In genomic region chr13:42574011-42574410, GRCh38 we compare ENCODE assay signal across 9 cellular contexts. TPM values are rescaled to one million over a fixed set of nuclear protein-coding genes. Genes with fewer than 3 reads are reported as not detected.
DNase-seq lines count a peak whose midpoint lies in the region; ATAC-seq and TF ChIP-seq lines count a peak whose summit lies in the region.
"Had no signal": no experiment of that assay in that cellular context is flagged by ENCODE, and none has a peak within 500 bp of the region (broad histone marks: within the 10 kb centered on the region; RNA-seq: fewer than 3 reads in every experiment).

Gene TNFSF11, plus strand, starts transcription at chr13:42574152. Its CDS starts 152 bp downstream, at chr13:42574304.

- H3K4me1 ChIP-seq in right lobe of liver (peaks cover 0 to 5% (median 2%) of the 10 kb centered on the region in 4 donors), thoracic aorta (ENCODE audit: control insufficient read depth in 1 of 2, low read depth in 2 of 2) (peaks cover 0 to 12% of the 10 kb centered on the region in 2 donors)

- no peaks in the 10 kb centered on the region for H3K36me3 Mint-ChIP-seq in activated naive CD8-positive, alpha-beta T cell

- H3K4me3 Mint-ChIP-seq in activated naive CD8-positive, alpha-beta T cell = peak within 1 kb of the TSS; percentile 84

- H3K27me3 ChIP-seq in right lobe of liver (no peaks in the 10 kb centered on the region), thoracic aorta (replicated peaks; ENCODE audit: insufficient read depth) (no peaks in the 10 kb centered on the region)

- peaks cover 31% of the 10 kb centered on the region for H3K4me1 Mint-ChIP-seq in activated naive CD8-positive, alpha-beta T cell (ENCODE audit: low read depth)

- no peak for TF ChIP-seq POLR2A in right lobe of liver (IDR thresholded peaks at IDR 0.05)

- TF ChIP-seq CTCF in right lobe of liver (IDR thresholded peaks at IDR 0.05) (no peak), thoracic aorta (IDR thresholded peaks at IDR 0.05) (no peak)

- H3K4me3 ChIP-seq in right lobe of liver (peak within 1 kb of the TSS; percentile 57 to 63 (median 63)), thoracic aorta (peak within 1 kb of the TSS; percentile 55)

- H3K27me3 Mint-ChIP-seq in activated naive CD8-positive, alpha-beta T cell = peaks cover 2% of the 10 kb centered on the region

- DNase-seq in NCI-H748 (lab: John Stamatoyannopoulos, UW; ENCODE audit: unreplicated experiment) = peak; percentile 32
- DNase-seq in NCI-H748 treated with DMSO at 0.1 percent for 48 hours (lab: John Stamatoyannopoulos, UW) = no peak
- DNase-seq in right lobe of liver = peak in 1 of 3 donors; percentile 34
- DNase-seq in thoracic aorta (ENCODE audit: low spot score) = no peak
- DNase-seq in DMS114 treated with DMSO at 0.1 percent for 48 hours (lab: John Stamatoyannopoulos, UW; ENCODE audit: unreplicated experiment) = no peak
- no peak for DNase-seq in NCI-H2171 treated with DMSO at 0.1 percent for 48 hours (lab: John Stamatoyannopoulos, UW)

- ATAC-seq in HG03159 (IDR thresholded peaks at IDR 0.05; ENCODE audit: unreplicated experiment) = peak; percentile 35
- ATAC-seq in right lobe of liver = peak; percentile 63 to 82 (median 80)
- no peak for ATAC-seq in thoracic aorta (ENCODE audit: insufficient number of reproducible peaks, low FRiP score, low read depth)

- H3K36me3 ChIP-seq in right lobe of liver (no peaks in the 10 kb centered on the region), thoracic aorta (no peaks in the 10 kb centered on the region)

- peak within 1 kb of the TSS; percentile 65 for H3K27ac Mint-ChIP-seq in activated naive CD8-positive, alpha-beta T cell

- H3K27ac ChIP-seq in right lobe of liver (peak within 1 kb of the TSS in 1 of 3 donors; percentile 17), thoracic aorta (no peak within 1 kb of the TSS)
- H3K27ac ChIP-seq: VCaP had no signal

- H3K9me3 ChIP-seq in right lobe of liver (peaks cover 0 to 3% (median 0%) of the 10 kb centered on the region in 4 donors), thoracic aorta (no peaks in the 10 kb centered on the region)

- 7% methylated on average over 9 of the region's 39 CpGs for WGBS in right lobe of liver (ENCODE audit: insufficient coverage, low coverage, low lambda C conversion rate, missing lambda C conversion rate)

- intact Hi-C loops in right lobe of liver (cut with DNase I) = no loop called here

- H3K9me3 Mint-ChIP-seq in activated naive CD8-positive, alpha-beta T cell (ENCODE audit: low read depth) = no peaks in the 10 kb centered on the region

RNA-seq across cellular contexts. Expression of gene TNFSF11, which starts in this region (rescaled TPM):
- total RNA-seq in right lobe of liver (1 to 10 TPM in 1 of 6 experiments, under 1 TPM in 5; 0.15 to 1.5 (median 0.45) TPM), thoracic aorta (under 1 TPM in 1 of 2 donors, not detected in 1; 0.71 TPM)
